In genomic region chr2:127398239-127398590, GRCh38 we compare ENCODE assay signal across 8 cellular contexts. TPM values are rescaled to one million over a fixed set of nuclear protein-coding genes. Genes with fewer than 3 reads are reported as not detected.
DNase-seq lines count a peak whose midpoint lies in the region; ATAC-seq, FAIRE-seq and TF ChIP-seq lines count a peak whose summit lies in the region.

No MANE protein-coding gene starts in this region.

- no peak for TF ChIP-seq POLR2A in endothelial cell of umbilical vein (IDR thresholded peaks at IDR 0.05; ENCODE audit: low read depth, low read length)

- H3K27me3 ChIP-seq in endothelial cell of umbilical vein (ENCODE audit: control insufficient read depth in 2 of 2, insufficient read depth in 2 of 2, low read length in 2 of 2) = no peaks in the 10 kb centered on the region

- peak; percentile 98 for FAIRE-seq in endothelial cell of umbilical vein (lab: Jason Lieb, UNC)

- H3K9me3 ChIP-seq in endothelial cell of umbilical vein (replicated peaks; ENCODE audit: control insufficient read depth, insufficient read depth, low read length) = no peaks in the 10 kb centered on the region

- no peak overlapping the region for H3K4me3 Mint-ChIP-seq in T-cell
- no peak overlapping the region for H3K4me3 Mint-ChIP-seq in natural killer cell

- no peaks in the 10 kb centered on the region for H4K20me1 ChIP-seq in endothelial cell of umbilical vein (replicated peaks; ENCODE audit: control insufficient read depth, extremely low read depth, insufficient read depth, low read length)

- peaks cover 0 to 7% (median 6%) of the 10 kb centered on the region in 3 donors for H3K4me1 Mint-ChIP-seq in T-cell
- no peaks in the 10 kb centered on the region for H3K4me1 Mint-ChIP-seq in natural killer cell

- POLR2A ChIA-PET in T-cell (lab: Charles Lee) (interaction anchor here in 1 of 2 donors (0.6 kb wide), 1 partner anchor 181 kb away, joined by 4 read pairs; no protein-coding TSS in a partner anchor), endothelial cell of umbilical vein (lab: Charles Lee) (no interaction called here)

- dilution Hi-C loops in endothelial cell of umbilical vein (cut with MboI; ENCODE audit: extremely low pct_ligation_motif_present, low sequenced_read_pairs) = no loop called here

- intact Hi-C loops in endothelial cell of umbilical vein (cut with micrococcal nuclease) (loop anchor here (1.0 kb wide), 2 partner anchors 10 kb away; no protein-coding TSS in a partner anchor), natural killer cell (cut with micrococcal nuclease) (no loop called here)

- no peak overlapping the region for H3K27ac ChIP-seq in endothelial cell of umbilical vein (ENCODE audit: insufficient read depth, low read depth, low read length)

- H3K9me1 ChIP-seq in endothelial cell of umbilical vein (replicated peaks; ENCODE audit: control insufficient read depth, extremely low read depth, insufficient read depth, low read length) = no peaks in the 10 kb centered on the region

- H3K36me3 ChIP-seq in endothelial cell of umbilical vein (ENCODE audit: control insufficient read depth in 2 of 2, extremely low read depth in 1 of 2, insufficient read depth in 2 of 2, low read length in 2 of 2) = no peaks in the 10 kb centered on the region

- H3K27ac Mint-ChIP-seq in T-cell (no peak overlapping the region), natural killer cell (peak overlapping the region in 1 of 2 donors; percentile 57)

- H3K27me3 Mint-ChIP-seq in T-cell (no peaks in the 10 kb centered on the region), natural killer cell (ENCODE audit: low read depth in 2 of 2) (peaks cover 0 to 6% of the 10 kb centered on the region in 2 donors)

- H3K79me2 ChIP-seq in endothelial cell of umbilical vein (ENCODE audit: control insufficient read depth, insufficient read depth, low read length) = no peaks in the 10 kb centered on the region

- no peak overlapping the region for H3K4me3 ChIP-seq in endothelial cell of umbilical vein (replicated peaks in 1 of 3; ENCODE audit: insufficient read depth in 1 of 3, low read depth in 1 of 3, low read length in 3 of 3)

- H3K36me3 Mint-ChIP-seq in T-cell = peaks cover 11% of the 10 kb centered on the region
- H3K36me3 Mint-ChIP-seq in natural killer cell = no peaks in the 10 kb centered on the region

- TF ChIP-seq CTCF in endothelial cell of umbilical vein (IDR thresholded peaks at IDR 0.05; ENCODE audit: extremely low read depth in 1 of 2, insufficient read depth in 1 of 2, low read depth in 1 of 2, low read length in 2 of 2) = no peak
- no peak for TF ChIP-seq CTCF in natural killer cell (IDR thresholded peaks at IDR 0.05)

- H3K4me2 ChIP-seq in endothelial cell of umbilical vein (ENCODE audit: insufficient read depth, low read length) = no peak overlapping the region

- no peaks in the 10 kb centered on the region for H3K9me3 Mint-ChIP-seq in T-cell
- H3K9me3 Mint-ChIP-seq in natural killer cell = no peaks in the 10 kb centered on the region

- CTCF ChIA-PET in T-cell (lab: Charles Lee) (interaction anchor here in 1 of 2 donors (0.6 kb wide), 1 partner anchor 104 kb away, joined by 3 read pairs; the partner anchor contains the start of gene ERCC3), endothelial cell of umbilical vein (lab: Charles Lee) (interaction anchor here (1.4 to 3.2 kb wide), 3 partner anchors 14 to 81 kb away, joined by 4 to 14 read pairs (median 9); no protein-coding TSS in a partner anchor)

- ATAC-seq in GM21423 (IDR thresholded peaks at IDR 0.05; ENCODE audit: unreplicated experiment) (peak; percentile 92), HG03520 (IDR thresholded peaks at IDR 0.05; ENCODE audit: unreplicated experiment) (peak; percentile 88), T-cell (replicated peaks in 1 of 4) (peak in 3 of 4 experiments; percentile 61 to 88 (median 78)), natural killer cell (peak in 2 of 3 donors; percentile 57 to 79)

- H3K4me1 ChIP-seq in endothelial cell of umbilical vein (ENCODE audit: control insufficient read depth, extremely low read depth, insufficient read depth, low read length) = peaks cover 13% of the 10 kb centered on the region

- H3K9ac ChIP-seq in endothelial cell of umbilical vein (replicated peaks; ENCODE audit: extremely low read depth, insufficient read depth, low read length) = peak overlapping the region; percentile 5

- no TSS peak for BruUV-seq in endothelial cell of umbilical vein (replicated peaks; lab: Mats Ljungman, UMichigan)

- peak overlapping the region; percentile 73 for H2AFZ ChIP-seq in endothelial cell of umbilical vein (ENCODE audit: low read depth, low read length)

- DNase-seq in ELF-1 (ENCODE audit: low read depth, low spot score) = peak; percentile 78
- DNase-seq in T-cell = peak in 4 of 34 experiments; percentile 36 to 52 (median 38)
- peak; percentile 91 for DNase-seq in endothelial cell of umbilical vein (ENCODE audit: low read depth, low spot score)
- no peak for DNase-seq in natural killer cell
- DNase-seq in NCI-H524 treated with DMSO at 0.1 percent for 48 hours (lab: John Stamatoyannopoulos, UW) = no peak
- DNase-seq in DMS153 (lab: John Stamatoyannopoulos, UW) = no peak

TF ChIP-seq in endothelial cell of umbilical vein, 7 proteins besides CTCF, POLR2A, EP300 and RAD21:
- TF ChIP-seq JUN (IDR thresholded peaks at IDR 0.05; ENCODE audit: borderline replicate concordance, insufficient read depth, insufficient read length, low read depth) = peak; percentile 84
- TF ChIP-seq GATA2 (IDR thresholded peaks at IDR 0.05; ENCODE audit: insufficient read depth, insufficient read length, low read depth, low read length) = no peak
- TF ChIP-seq POLR2AphosphoS5 (IDR thresholded peaks at IDR 0.05; ENCODE audit: insufficient read depth, low read depth, low read length) = peak; percentile 23
- peak; percentile 86 for TF ChIP-seq FOS (IDR thresholded peaks at IDR 0.05; ENCODE audit: borderline replicate concordance, insufficient read depth, low read length)
- TF ChIP-seq MYC (IDR thresholded peaks at IDR 0.05; ENCODE audit: low read depth, low read length) = no peak
- TF ChIP-seq EZH2 (IDR thresholded peaks at IDR 0.05; ENCODE audit: borderline replicate concordance, low read depth, low read length, severe bottlenecking) = no peak
- no peak for TF ChIP-seq MAX (IDR thresholded peaks at IDR 0.05; ENCODE audit: insufficient read depth, insufficient read length)

RNA-seq across cellular contexts. Expression of gene MAP3K2, which starts 10.4 kb away (rescaled TPM):
- total RNA-seq in T-cell (10 to 100 TPM; 81.6 to 89.1 (median 83.2) TPM), endothelial cell of umbilical vein (20.5 and 25.7 TPM in 2 replicates), natural killer cell (100 to 1,000 TPM in 2 of 3 donors, 10 to 100 TPM in 1; 99.4 to 109 (median 106) TPM)
- 2.6 and 3.4 TPM in 2 replicates for polyA plus RNA-seq in endothelial cell of umbilical vein
- polyA plus RNA-seq in endothelial cell of umbilical vein (2011; cell fraction: cytosol; rRNA removed) = 3.4 TPM in 2 replicates
- polyA plus RNA-seq in endothelial cell of umbilical vein (2011; cell fraction: nucleus; rRNA removed) = 11.8 and 12.3 TPM in 2 replicates
- 7.5 and 7.7 TPM in 2 replicates for polyA plus RNA-seq in endothelial cell of umbilical vein (2012)
- 14.2 and 20.6 TPM in 2 replicates for polyA minus RNA-seq in endothelial cell of umbilical vein
- 39.7 TPM for polyA minus RNA-seq in endothelial cell of umbilical vein (2011; cell fraction: cytosol; rRNA and poly(A)+ RNA removed)
- polyA minus RNA-seq in endothelial cell of umbilical vein (2011; cell fraction: nucleus; rRNA and poly(A)+ RNA removed) = 20.2 and 21.3 TPM in 2 replicates

RNA-seq across cellular contexts. Expression of gene PROC, which starts 20.0 kb away (rescaled TPM):
- under 1 TPM in 3 of 5 donors, not detected in 2; 0.20 to 0.76 (median 0.49) TPM for total RNA-seq in T-cell
- not detected in 2 replicates for total RNA-seq in endothelial cell of umbilical vein
- 0.06 TPM in 1 of 2 replicates, not detected in the other for polyA plus RNA-seq in endothelial cell of umbilical vein
- polyA plus RNA-seq in endothelial cell of umbilical vein (2011; cell fraction: cytosol; rRNA removed) = not detected in 2 replicates
- polyA plus RNA-seq in endothelial cell of umbilical vein (2011; cell fraction: nucleus; rRNA removed) = 0.18 TPM in 1 of 2 replicates, not detected in the other
- 0.13 TPM in 1 of 2 replicates, not detected in the other for polyA plus RNA-seq in endothelial cell of umbilical vein (2012)
- not detected in 2 replicates for polyA minus RNA-seq in endothelial cell of umbilical vein
- not detected for polyA minus RNA-seq in endothelial cell of umbilical vein (2011; cell fraction: cytosol; rRNA and poly(A)+ RNA removed)
- not detected in 2 replicates for polyA minus RNA-seq in endothelial cell of umbilical vein (2011; cell fraction: nucleus; rRNA and poly(A)+ RNA removed)
- not detected for total RNA-seq in natural killer cell

Comparison
In these comparisons a context has a peak if more than half of its experiments do, and no peak if none do; other contexts are left out.
1. DNase-seq: peak in ELF-1 (single experiment) and endothelial cell of umbilical vein (single experiment); none in natural killer cell (single experiment), NCI-H524 treated with DMSO at 0.1 percent for 48 hours (single experiment) and DMS153 (single experiment).
2. Peak in every context shown above with its lines, with median percentiles within 50 percentile points of each other: ATAC-seq.